Comparison of ENCODE assay signal across 1 cellular context in the genomic region with DNA sequence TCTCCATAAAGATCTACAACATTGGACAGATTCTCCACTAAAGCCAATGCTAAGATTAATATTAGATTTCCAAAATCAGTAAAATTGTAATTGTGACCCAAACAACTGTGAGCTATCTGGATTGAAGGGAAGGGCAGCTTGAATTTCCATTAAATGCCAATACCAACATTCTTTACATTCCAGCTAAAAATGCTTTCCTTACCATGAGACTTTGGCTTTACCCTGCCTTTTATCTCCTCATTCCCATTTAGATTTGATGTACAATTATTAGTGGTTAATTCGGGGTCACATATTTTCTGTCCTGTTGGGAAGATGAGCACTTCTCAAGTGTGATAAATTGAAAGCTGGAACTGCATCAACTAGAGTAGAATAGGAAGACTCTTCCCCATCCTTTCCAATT.
TF ChIP-seq lines count a peak whose summit lies in the region.

No MANE protein-coding gene starts in this region.

TF ChIP-seq in Ishikawa, 13 proteins besides CTCF, POLR2A, EP300 and RAD21 (continued from another document):
- TF ChIP-seq, protein P1, sequence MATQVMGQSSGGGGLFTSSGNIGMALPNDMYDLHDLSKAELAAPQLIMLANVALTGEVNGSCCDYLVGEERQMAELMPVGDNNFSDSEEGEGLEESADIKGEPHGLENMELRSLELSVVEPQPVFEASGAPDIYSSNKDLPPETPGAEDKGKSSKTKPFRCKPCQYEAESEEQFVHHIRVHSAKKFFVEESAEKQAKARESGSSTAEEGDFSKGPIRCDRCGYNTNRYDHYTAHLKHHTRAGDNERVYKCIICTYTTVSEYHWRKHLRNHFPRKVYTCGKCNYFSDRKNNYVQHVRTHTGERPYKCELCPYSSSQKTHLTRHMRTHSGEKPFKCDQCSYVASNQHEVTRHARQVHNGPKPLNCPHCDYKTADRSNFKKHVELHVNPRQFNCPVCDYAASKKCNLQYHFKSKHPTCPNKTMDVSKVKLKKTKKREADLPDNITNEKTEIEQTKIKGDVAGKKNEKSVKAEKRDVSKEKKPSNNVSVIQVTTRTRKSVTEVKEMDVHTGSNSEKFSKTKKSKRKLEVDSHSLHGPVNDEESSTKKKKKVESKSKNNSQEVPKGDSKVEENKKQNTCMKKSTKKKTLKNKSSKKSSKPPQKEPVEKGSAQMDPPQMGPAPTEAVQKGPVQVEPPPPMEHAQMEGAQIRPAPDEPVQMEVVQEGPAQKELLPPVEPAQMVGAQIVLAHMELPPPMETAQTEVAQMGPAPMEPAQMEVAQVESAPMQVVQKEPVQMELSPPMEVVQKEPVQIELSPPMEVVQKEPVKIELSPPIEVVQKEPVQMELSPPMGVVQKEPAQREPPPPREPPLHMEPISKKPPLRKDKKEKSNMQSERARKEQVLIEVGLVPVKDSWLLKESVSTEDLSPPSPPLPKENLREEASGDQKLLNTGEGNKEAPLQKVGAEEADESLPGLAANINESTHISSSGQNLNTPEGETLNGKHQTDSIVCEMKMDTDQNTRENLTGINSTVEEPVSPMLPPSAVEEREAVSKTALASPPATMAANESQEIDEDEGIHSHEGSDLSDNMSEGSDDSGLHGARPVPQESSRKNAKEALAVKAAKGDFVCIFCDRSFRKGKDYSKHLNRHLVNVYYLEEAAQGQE (IDR thresholded peaks at IDR 0.05; ENCODE audit: low read depth), result no peak
